ENCODE assay signal across 23 cellular contexts in the genomic region with DNA sequence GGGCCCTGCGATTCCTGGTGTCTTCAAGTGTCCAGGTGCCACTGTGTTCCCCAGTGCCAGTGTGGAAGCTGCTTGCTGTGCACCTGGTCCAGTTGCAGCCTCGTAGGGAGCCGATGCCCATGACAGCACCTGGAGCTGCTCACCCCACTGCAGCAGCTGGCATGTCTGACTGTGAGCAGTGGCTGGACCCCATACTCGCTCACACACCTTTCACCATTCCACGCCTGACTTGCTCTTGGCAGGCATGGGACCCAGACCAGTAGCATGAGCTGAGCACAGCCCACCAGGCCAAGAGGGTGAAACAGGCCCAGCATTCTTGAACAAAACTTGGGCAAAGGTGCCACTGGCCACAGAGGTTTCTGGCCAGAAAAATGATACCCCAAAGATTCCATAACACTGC.
A peak's percentile ranks its signal among the peaks of the same experiment; 100 is the strongest.
DNase-seq lines count a peak whose midpoint lies in the region; ATAC-seq, FAIRE-seq and TF ChIP-seq lines count a peak whose summit lies in the region.
"Had no signal": no experiment of that assay in that cellular context is flagged by ENCODE, and none has a peak within 500 bp of the region (broad histone marks: within the 10 kb centered on the region; RNA-seq: fewer than 3 reads in every experiment).

No MANE protein-coding gene starts in this region.

- no peak for FAIRE-seq in kidney (lab: Jason Lieb, UNC)
- FAIRE-seq: A204.1, GM12891, GM18507 had no signal

- H3K9ac ChIP-seq in kidney (ENCODE audit: low read length in 2 of 2): no peak overlapping the region
- H3K9ac ChIP-seq: BLaER1 had no signal

- H3K36me3 Mint-ChIP-seq in activated CD8-positive, alpha-beta memory T cell treated with anti-CD3 and anti-CD28 coated beads, Interleukin-2, amount 10 ng/mL, durations not matched to agents 7 days and 5 days: no peaks in the 10 kb centered on the region
- no peaks in the 10 kb centered on the region for H3K36me3 Mint-ChIP-seq in osteocyte (ENCODE audit: unreplicated experiment)
- H3K36me3 Mint-ChIP-seq in type B pancreatic cell: no peaks in the 10 kb centered on the region
- H3K36me3 Mint-ChIP-seq: CD4-positive, CD25-positive, alpha-beta regulatory T cell; CD8-positive, alpha-beta T cell had no signal

- DNase-seq in activated CD8-positive, alpha-beta memory T cell treated with anti-CD3 and anti-CD28 coated beads for 24 hours: peak; percentile 13
- no peak for DNase-seq in activated CD8-positive, alpha-beta memory T cell treated with anti-CD3 and anti-CD28 coated beads, Interleukin-2, amount 10 ng/mL, durations not matched to agents 7 days and 5 days
- DNase-seq in kidney (peak; percentile 36), osteocyte (ENCODE audit: extremely low spot score, unreplicated experiment) (peak; percentile 71), type B pancreatic cell (ENCODE audit: extremely low spot score, unreplicated experiment) (peak; percentile 34), NCI-H1417 treated with DMSO at 0.1 percent for 48 hours (lab: John Stamatoyannopoulos, UW) (no peak), GOT3 (lab: John Stamatoyannopoulos, UW) (no peak)
- DNase-seq: Caco-2; CD4-positive, CD25-positive, alpha-beta regulatory T cell; DMS79; EL; GDM1; H9 had no signal

- H3K4me3 Mint-ChIP-seq in activated CD8-positive, alpha-beta memory T cell treated with anti-CD3 and anti-CD28 coated beads, Interleukin-2, amount 10 ng/mL, durations not matched to agents 7 days and 5 days: no peak overlapping the region
- no peak overlapping the region for H3K4me3 Mint-ChIP-seq in osteocyte (ENCODE audit: unreplicated experiment)
- no peak overlapping the region for H3K4me3 Mint-ChIP-seq in type B pancreatic cell
- H3K4me3 Mint-ChIP-seq: B cell; CD4-positive, CD25-positive, alpha-beta regulatory T cell; CD8-positive, alpha-beta T cell; H9 had no signal

- CTCF ChIA-PET in activated CD8-positive, alpha-beta memory T cell treated with anti-CD3 and anti-CD28 coated beads, Interleukin-2, amount 10 ng/mL, durations not matched to agents 7 days and 5 days (lab: Charles Lee): interaction anchor here (1.6 kb wide), 1 partner anchor 11 kb away, joined by 3 read pairs; no protein-coding TSS in a partner anchor

- no peaks in the 10 kb centered on the region for H3K4me1 ChIP-seq in kidney (ENCODE audit: control insufficient read depth in 1 of 2, insufficient read depth in 1 of 2, low read depth in 1 of 2, low read length in 2 of 2)
- H3K4me1 ChIP-seq: BLaER1, Caco-2 had no signal

- no peak for TF ChIP-seq CTCF in kidney (IDR thresholded peaks at IDR 0.05; ENCODE audit: borderline replicate concordance, extremely low read depth, insufficient read depth)
- no peak for TF ChIP-seq CTCF in osteocyte (IDR thresholded peaks at IDR 0.05)
- no peak for TF ChIP-seq CTCF in type B pancreatic cell (conservative IDR thresholded peaks at IDR 0.05)

- no peaks in the 10 kb centered on the region for H3K4me1 Mint-ChIP-seq in activated CD8-positive, alpha-beta memory T cell treated with anti-CD3 and anti-CD28 coated beads, Interleukin-2, amount 10 ng/mL, durations not matched to agents 7 days and 5 days
- H3K4me1 Mint-ChIP-seq in osteocyte (ENCODE audit: unreplicated experiment) (no peaks in the 10 kb centered on the region), type B pancreatic cell (ENCODE audit: unreplicated experiment) (no peaks in the 10 kb centered on the region)
- H3K4me1 Mint-ChIP-seq: B cell; CD4-positive, CD25-positive, alpha-beta regulatory T cell had no signal

- no peak overlapping the region for H3K4me3 ChIP-seq in kidney (ENCODE audit: low read length in 2 of 2)
- H3K4me3 ChIP-seq: BLaER1 had no signal

- intact Hi-C loops in kidney (cut with DNase I): no loop called here

- H3K36me3 ChIP-seq in kidney (ENCODE audit: control insufficient read depth in 1 of 2, insufficient read depth in 2 of 2, low read length in 2 of 2): no peaks in the 10 kb centered on the region
- H3K36me3 ChIP-seq: BLaER1 had no signal

- peaks cover 0 to 2% of the 10 kb centered on the region in 2 donors for H3K9me3 ChIP-seq in kidney (ENCODE audit: control insufficient read depth in 1 of 2, low read length in 2 of 2)

- peaks cover 16% of the 10 kb centered on the region for H3K27me3 Mint-ChIP-seq in activated CD8-positive, alpha-beta memory T cell treated with anti-CD3 and anti-CD28 coated beads, Interleukin-2, amount 10 ng/mL, durations not matched to agents 7 days and 5 days
- H3K27me3 Mint-ChIP-seq in osteocyte (ENCODE audit: unreplicated experiment): peaks cover 18% of the 10 kb centered on the region
- peaks cover 4% of the 10 kb centered on the region for H3K27me3 Mint-ChIP-seq in type B pancreatic cell

- H3K9me3 Mint-ChIP-seq in activated CD8-positive, alpha-beta memory T cell treated with anti-CD3 and anti-CD28 coated beads, Interleukin-2, amount 10 ng/mL, durations not matched to agents 7 days and 5 days (ENCODE audit: low read depth): no peaks in the 10 kb centered on the region
- H3K9me3 Mint-ChIP-seq in osteocyte (ENCODE audit: unreplicated experiment) (no peaks in the 10 kb centered on the region), type B pancreatic cell (no peaks in the 10 kb centered on the region)
- H3K9me3 Mint-ChIP-seq: CD8-positive, alpha-beta T cell had no signal

- no peak overlapping the region for H3K27ac Mint-ChIP-seq in activated CD8-positive, alpha-beta memory T cell treated with anti-CD3 and anti-CD28 coated beads, Interleukin-2, amount 10 ng/mL, durations not matched to agents 7 days and 5 days
- H3K27ac Mint-ChIP-seq in osteocyte (ENCODE audit: unreplicated experiment): no peak overlapping the region
- H3K27ac Mint-ChIP-seq in type B pancreatic cell: no peak overlapping the region
- H3K27ac Mint-ChIP-seq: B cell; CD4-positive, CD25-positive, alpha-beta regulatory T cell; CD8-positive, alpha-beta T cell; H9 had no signal

- ATAC-seq in activated CD8-positive, alpha-beta memory T cell treated with anti-CD3 and anti-CD28 coated beads, Interleukin-2, amount 10 ng/mL, durations not matched to agents 7 days and 5 days: no peak
- ATAC-seq in GM21528 (IDR thresholded peaks at IDR 0.05; ENCODE audit: low FRiP score, unreplicated experiment): no peak
- ATAC-seq: CD8-positive, alpha-beta T cell; HCT116 had no signal

- no peak overlapping the region for H3K27ac ChIP-seq in kidney (ENCODE audit: low read depth in 2 of 2, low read length in 2 of 2)
- H3K27ac ChIP-seq: 22Rv1, BLaER1, C4-2B had no signal

Comparison
In these comparisons a context has a peak if more than half of its experiments do, and no peak if none do; other contexts are left out.
1. DNase-seq: peak in activated CD8-positive, alpha-beta memory T cell treated with anti-CD3 and anti-CD28 coated beads for 24 hours (single experiment), kidney (single experiment), osteocyte (single experiment) and type B pancreatic cell (single experiment); none in activated CD8-positive, alpha-beta memory T cell treated with anti-CD3 and anti-CD28 coated beads, Interleukin-2, amount 10 ng/mL, durations not matched to agents 7 days and 5 days (single experiment), NCI-H1417 treated with DMSO at 0.1 percent for 48 hours (single experiment) and GOT3 (single experiment).